10 cellular contexts compared by ENCODE assay signal in the genomic region with DNA sequence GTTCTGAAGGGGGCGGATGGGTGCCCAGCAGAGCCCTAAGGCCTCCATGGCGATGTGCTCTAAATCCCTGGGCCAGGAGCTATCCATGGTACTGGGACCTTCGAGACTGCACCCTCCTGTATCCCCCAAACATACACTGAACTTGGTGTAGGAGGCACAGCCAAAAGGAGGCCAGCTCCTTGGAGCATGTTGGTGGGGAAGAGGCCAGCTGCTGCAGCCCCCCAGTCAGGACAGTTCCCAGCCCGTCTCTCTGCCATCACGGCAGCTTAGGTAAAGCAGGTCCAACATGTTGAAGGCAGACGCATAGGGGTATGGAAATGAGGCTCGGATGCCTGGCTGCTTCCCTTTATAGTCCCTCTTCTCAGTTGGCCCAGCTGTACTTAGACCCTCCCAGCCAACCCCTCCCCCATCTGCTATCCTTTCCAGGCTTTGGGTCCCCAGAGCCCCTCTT. TPM values are rescaled to one million over a fixed set of nuclear protein-coding genes. Genes with fewer than 3 reads are reported as not detected.
DNase-seq lines count a peak whose midpoint lies in the region; ATAC-seq and TF ChIP-seq lines count a peak whose summit lies in the region.
"Had no signal": no experiment of that assay in that cellular context is flagged by ENCODE, and none has a peak within 500 bp of the region (broad histone marks: within the 10 kb centered on the region; RNA-seq: fewer than 3 reads in every experiment).

No MANE protein-coding gene starts in this region.

- no peak overlapping the region for H3K4me2 ChIP-seq in GM23248 (ENCODE audit: unreplicated experiment)

- no peak for ATAC-seq in GM21723 (IDR thresholded peaks at IDR 0.05; ENCODE audit: unreplicated experiment)
- no peak for ATAC-seq in HG03139 (IDR thresholded peaks at IDR 0.05; ENCODE audit: unreplicated experiment)
- ATAC-seq in GM21423 (IDR thresholded peaks at IDR 0.05; ENCODE audit: unreplicated experiment), result no peak

- H3F3A ChIP-seq in GM23248 (ENCODE audit: insufficient read depth), result no peaks in the 10 kb centered on the region

- no peaks in the 10 kb centered on the region for H3K79me2 ChIP-seq in GM23248 (ENCODE audit: insufficient read depth)

- no peak overlapping the region for H2AFZ ChIP-seq in GM23248

- H4K20me1 ChIP-seq in GM23248 (ENCODE audit: insufficient read depth), result no peaks in the 10 kb centered on the region

- no peak for TF ChIP-seq CTCF in choroid plexus epithelial cell (conservative IDR thresholded peaks at IDR 0.05; ENCODE audit: low read depth, low read length)

- no peak overlapping the region for H3K27ac ChIP-seq in GM23248

- WGBS in GM23248 (ENCODE audit: low coverage in 1 of 2, low lambda C conversion rate in 2 of 2, missing lambda C conversion rate in 2 of 2), 2 experiments, result 3 to 4% methylated on average over 7 of the region's 7 CpGs

- H3K4me1 ChIP-seq in GM23248 (ENCODE audit: insufficient read depth), result no peaks in the 10 kb centered on the region

- peaks cover 50% of the 10 kb centered on the region for H3K27me3 ChIP-seq in GM23248 (replicated peaks; ENCODE audit: insufficient read depth)

- no peak overlapping the region for H3K4me3 ChIP-seq in GM23248
- H3K4me3 ChIP-seq in choroid plexus epithelial cell (ENCODE audit: low read depth, low read length), result no peak overlapping the region

- H3K36me3 ChIP-seq in GM23248 (ENCODE audit: low read depth), result no peaks in the 10 kb centered on the region

- H3K9me2 ChIP-seq in GM23248 (ENCODE audit: insufficient read depth), result no peaks in the 10 kb centered on the region

- H3K9ac ChIP-seq in GM23248, result no peak overlapping the region

- DNase-seq in GM23248, result peak; percentile 65
- DNase-seq in NCI-H526 treated with DMSO at 0.1 percent for 48 hours (lab: John Stamatoyannopoulos, UW), result peak; percentile 16
- peak; percentile 50 for DNase-seq in choroid plexus epithelial cell (ENCODE audit: low read depth)
- peak; percentile 66 for DNase-seq in myocyte (ENCODE audit: low read depth)
- DNase-seq in NCI-H146 treated with DMSO at 0.1 percent for 48 hours (lab: John Stamatoyannopoulos, UW; ENCODE audit: unreplicated experiment), result no peak
- DNase-seq: NCI-H748 treated with DMSO at 0.1 percent for 48 hours had no signal

- H3K9me3 ChIP-seq in GM23248 (ENCODE audit: low read depth), result no peaks in the 10 kb centered on the region

- in situ Hi-C loops in GM23248 (cut with MboI), result no loop called here

RNA-seq across cellular contexts. Expression of gene CAMKV, which starts 1.8 kb away (rescaled TPM):
- not detected in 2 replicates for total RNA-seq in GM23248 (2014; rRNA removed; shearing (Covaris generic))
- 0.09 and 0.19 TPM in 2 replicates for polyA plus RNA-seq in GM23248 (2016; fragmentation: Nextera tagmentation; extraction: Ambion mirVana)
- total RNA-seq in myocyte, result not detected in 2 replicates
- not detected for polyA plus RNA-seq in myocyte (2012)
- total RNA-seq: omental fat pad had no signal

RNA-seq across cellular contexts. Expression of gene TRAIP, which starts 11.5 kb away (rescaled TPM):
- total RNA-seq in GM23248 (2014; rRNA removed; shearing (Covaris generic)), result 4.5 and 6.6 TPM in 2 replicates
- 4.1 and 5.2 TPM in 2 replicates for polyA plus RNA-seq in GM23248 (2016; fragmentation: Nextera tagmentation; extraction: Ambion mirVana)
- total RNA-seq in myocyte, result 0.91 and 1.2 TPM in 2 replicates
- 1.9 TPM for polyA plus RNA-seq in myocyte (2012)

RNA-seq across cellular contexts. Expression of gene MST1R, which starts 35.8 kb away (rescaled TPM):
- total RNA-seq in GM23248 (2014; rRNA removed; shearing (Covaris generic)), result 0.32 TPM in 1 of 2 replicates, not detected in the other
- 0.35 TPM in 1 of 2 replicates, not detected in the other for polyA plus RNA-seq in GM23248 (2016; fragmentation: Nextera tagmentation; extraction: Ambion mirVana)
- total RNA-seq in myocyte, result 0.27 TPM in 1 of 2 replicates, not detected in the other
- polyA plus RNA-seq in myocyte (2012), result 0.72 TPM

RNA-seq across cellular contexts. Expression of gene UBA7, which starts 54.1 kb away (rescaled TPM):
- total RNA-seq in GM23248 (2014; rRNA removed; shearing (Covaris generic)), result 35.7 and 41.6 TPM in 2 replicates
- 14.0 and 16.9 TPM in 2 replicates for polyA plus RNA-seq in GM23248 (2016; fragmentation: Nextera tagmentation; extraction: Ambion mirVana)
- total RNA-seq in myocyte, result 24.8 and 28.3 TPM in 2 replicates
- 31.9 TPM for polyA plus RNA-seq in myocyte (2012)
